In the genomic region with DNA sequence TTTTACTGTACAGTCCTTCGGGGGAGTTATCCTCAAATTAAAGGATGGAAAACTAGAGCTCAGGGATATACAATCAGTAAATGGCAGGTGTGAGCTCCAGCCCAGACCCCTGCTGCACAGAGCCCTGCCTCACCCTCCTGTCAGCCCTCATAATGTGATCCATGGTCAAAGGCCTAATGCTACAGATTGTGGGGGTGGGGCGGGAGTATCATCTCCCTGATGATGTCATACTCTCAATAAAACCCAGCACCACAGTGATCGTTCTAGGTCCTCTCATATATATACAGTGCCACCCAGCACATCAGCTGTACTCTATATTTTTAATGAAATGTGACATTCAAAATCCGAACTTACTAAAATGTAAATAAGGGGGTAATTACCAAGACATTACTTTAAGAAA, we compare ENCODE assay signal across 23 cellular contexts.
A peak's percentile ranks its signal among the peaks of the same experiment; 100 is the strongest.
DNase-seq lines count a peak whose midpoint lies in the region; ATAC-seq and TF ChIP-seq lines count a peak whose summit lies in the region.
"Had no signal": no experiment of that assay in that cellular context is flagged by ENCODE, and none has a peak within 500 bp of the region (broad histone marks: within the 10 kb centered on the region; RNA-seq: fewer than 3 reads in every experiment).

No MANE protein-coding gene starts in this region.

- H3K27me3 ChIP-seq in BE2C (no peaks in the 10 kb centered on the region), right lobe of liver (no peaks in the 10 kb centered on the region)
- H3K27me3 ChIP-seq: ovary, upper lobe of left lung had no signal

- WGBS in right lobe of liver (ENCODE audit: insufficient coverage, low coverage, low lambda C conversion rate, missing lambda C conversion rate), result 80% methylated on average over 4 of the region's 4 CpGs

- H3K27ac ChIP-seq in HEK293 (ENCODE audit: extremely low read depth, low read depth, low read length) (no peak overlapping the region), right lobe of liver (peak overlapping the region in 2 of 3 donors; percentile 18 to 42)
- H3K27ac ChIP-seq: ovary, upper lobe of left lung had no signal

- H3K9me3 ChIP-seq in BE2C (no peaks in the 10 kb centered on the region), HEK293 (ENCODE audit: control insufficient read depth, insufficient read depth, low read depth, low read length) (no peaks in the 10 kb centered on the region), right lobe of liver (no peaks in the 10 kb centered on the region)
- H3K9me3 ChIP-seq: Caco-2, ovary, upper lobe of left lung had no signal

- CTCF ChIA-PET in HEK293 (lab: Yijun Ruan, JAX), result interaction anchor here (1.4 kb wide), 1 partner anchor 45 kb away, joined by 4 read pairs; no protein-coding TSS in a partner anchor

- ATAC-seq in right lobe of liver, result no peak
- ATAC-seq in HG03135 (IDR thresholded peaks at IDR 0.05; ENCODE audit: unreplicated experiment), result no peak
- ATAC-seq: activated CD4-positive, alpha-beta T cell treated with anti-CD3 and anti-CD28 coated beads for 36 hours; activated T-cell treated with anti-CD3 and anti-CD28 coated beads, Interleukin-2, amount 50 U/mL, for 4 hours; natural killer cell; right cardiac atrium; SK-N-SH treated with all-trans-retinoic acid at 6 μM for 48 hours; stimulated activated effector memory CD8-positive, alpha-beta T cell treated with anti-CD3 and anti-CD28 coated beads, Interleukin-12 subunit alpha, Interleukin-12 subunit beta, amount 100 ng/mL, for 72 hours had no signal

- intact Hi-C loops in right lobe of liver (cut with DNase I), result no loop called here
- intact Hi-C loops in activated CD4-positive, alpha-beta T cell treated with anti-CD3 and anti-CD28 coated beads, Interleukin-2, amount 10 ng/mL, durations not matched to agents 24 days and 14 days (cut with micrococcal nuclease), result no loop called here

- H3K4me3 ChIP-seq in BE2C (ENCODE audit: low read depth, low read length) (no peak overlapping the region), HEK293 (ENCODE audit: low read depth, low read length) (no peak overlapping the region), right lobe of liver (no peak overlapping the region)
- H3K4me3 ChIP-seq: ovary, upper lobe of left lung had no signal

- POLR2A ChIA-PET in HEK293 (lab: Yijun Ruan, JAX), result no interaction called here

- TF ChIP-seq POLR2A in right lobe of liver (IDR thresholded peaks at IDR 0.05), result no peak

- TF ChIP-seq CTCF in BE2C (IDR thresholded peaks at IDR 0.05; ENCODE audit: low read depth, low read length) (no peak), HEK293 (tag by site-specific recombination; IDR thresholded peaks at IDR 0.05) (no peak), right lobe of liver (IDR thresholded peaks at IDR 0.05) (no peak)

- DNase-seq in BE2C (peak; percentile 41), SK-N-DZ (ENCODE audit: low spot score) (peak; percentile 27), right lobe of liver (no peak)
- DNase-seq in activated CD4-positive, alpha-beta T cell treated with anti-CD3 and anti-CD28 coated beads, Interleukin-2, amount 10 ng/mL, durations not matched to agents 24 days and 14 days, result no peak
- DNase-seq in activated CD4-positive, alpha-beta T cell treated with anti-CD3 and anti-CD28 coated beads for 4 hours, result no peak
- DNase-seq: activated CD4-positive, alpha-beta T cell treated with anti-CD3 and anti-CD28 coated beads for 36 hours; activated gamma-delta T cell treated with Interleukin-2 at 50 U/mL for 16 hours; activated T-cell treated with anti-CD3 and anti-CD28 coated beads, Interleukin-2, amount 50 U/mL, for 4 hours; Caco-2; cerebellar nuclear complex; H7; natural killer cell; NCI-H1105; NCI-H2107; NCI-H526 treated with DMSO at 0.1 percent for 48 hours; ovary; stimulated activated CD4-positive, alpha-beta T cell treated with anti-CD3 and anti-CD28 coated beads, Interleukin-4, amount 100 ng/mL, for 24 hours; upper lobe of left lung had no signal

- H3K4me1 Mint-ChIP-seq in activated CD4-positive, alpha-beta T cell treated with anti-CD3 and anti-CD28 coated beads, Interleukin-2, amount 10 ng/mL, durations not matched to agents 24 days and 14 days, result no peaks in the 10 kb centered on the region
- H3K4me1 Mint-ChIP-seq: activated CD4-positive, alpha-beta T cell treated with anti-CD3 and anti-CD28 coated beads for 36 hours had no signal

- no peak overlapping the region for H3K4me3 Mint-ChIP-seq in activated CD4-positive, alpha-beta T cell treated with anti-CD3 and anti-CD28 coated beads, Interleukin-2, amount 10 ng/mL, durations not matched to agents 24 days and 14 days
- H3K4me3 Mint-ChIP-seq: activated CD4-positive, alpha-beta T cell treated with anti-CD3 and anti-CD28 coated beads for 36 hours; activated T-cell treated with anti-CD3 and anti-CD28 coated beads, Interleukin-2, amount 50 U/mL, for 4 hours; natural killer cell; stimulated activated effector memory CD8-positive, alpha-beta T cell treated with anti-CD3 and anti-CD28 coated beads, Interleukin-12 subunit alpha, Interleukin-12 subunit beta, amount 100 ng/mL, for 72 hours had no signal

- no peaks in the 10 kb centered on the region for H3K9me3 Mint-ChIP-seq in activated CD4-positive, alpha-beta T cell treated with anti-CD3 and anti-CD28 coated beads, Interleukin-2, amount 10 ng/mL, durations not matched to agents 24 days and 14 days
- H3K9me3 Mint-ChIP-seq: activated T-cell treated with anti-CD3 and anti-CD28 coated beads, Interleukin-2, amount 50 U/mL, for 4 hours; natural killer cell; stimulated activated effector memory CD8-positive, alpha-beta T cell treated with anti-CD3 and anti-CD28 coated beads, Interleukin-12 subunit alpha, Interleukin-12 subunit beta, amount 100 ng/mL, for 72 hours had no signal

- H3K4me1 ChIP-seq in BE2C (peaks cover 4% of the 10 kb centered on the region; the same call in 1 of the 2 replicates), HEK293 (ENCODE audit: control insufficient read depth, insufficient read depth, low read length) (no peaks in the 10 kb centered on the region), right lobe of liver (peaks cover 0 to 12% (median 5%) of the 10 kb centered on the region in 4 donors)
- H3K4me1 ChIP-seq: Caco-2 had no signal

- H3K27ac Mint-ChIP-seq in activated CD4-positive, alpha-beta T cell treated with anti-CD3 and anti-CD28 coated beads, Interleukin-2, amount 10 ng/mL, durations not matched to agents 24 days and 14 days, result no peak overlapping the region
- H3K27ac Mint-ChIP-seq: activated CD4-positive, alpha-beta T cell treated with anti-CD3 and anti-CD28 coated beads for 36 hours; natural killer cell; stimulated activated effector memory CD8-positive, alpha-beta T cell treated with anti-CD3 and anti-CD28 coated beads, Interleukin-12 subunit alpha, Interleukin-12 subunit beta, amount 100 ng/mL, for 72 hours had no signal

- peaks cover 11% of the 10 kb centered on the region for H3K36me3 Mint-ChIP-seq in activated CD4-positive, alpha-beta T cell treated with anti-CD3 and anti-CD28 coated beads, Interleukin-2, amount 10 ng/mL, durations not matched to agents 24 days and 14 days (ENCODE audit: low read depth)
- H3K36me3 Mint-ChIP-seq: natural killer cell; stimulated activated effector memory CD8-positive, alpha-beta T cell treated with anti-CD3 and anti-CD28 coated beads, Interleukin-12 subunit alpha, Interleukin-12 subunit beta, amount 100 ng/mL, for 72 hours had no signal

- H3K36me3 ChIP-seq in BE2C (no peaks in the 10 kb centered on the region), HEK293 (ENCODE audit: control insufficient read depth in 2 of 2, insufficient read depth in 1 of 2, low read length in 2 of 2) (no peaks in the 10 kb centered on the region), right lobe of liver (no peaks in the 10 kb centered on the region)
- H3K36me3 ChIP-seq: ovary had no signal

- no peaks in the 10 kb centered on the region for H3K27me3 Mint-ChIP-seq in activated CD4-positive, alpha-beta T cell treated with anti-CD3 and anti-CD28 coated beads, Interleukin-2, amount 10 ng/mL, durations not matched to agents 24 days and 14 days
- H3K27me3 Mint-ChIP-seq: activated CD4-positive, alpha-beta T cell treated with anti-CD3 and anti-CD28 coated beads for 36 hours had no signal

TF ChIP-seq in HEK293, 187 proteins besides CTCF, POLR2A, EP300 and RAD21 (continues in another document):
- no peak for TF ChIP-seq KLF16 (tag by site-specific recombination; IDR thresholded peaks at IDR 0.05)
- TF ChIP-seq, protein P1, sequence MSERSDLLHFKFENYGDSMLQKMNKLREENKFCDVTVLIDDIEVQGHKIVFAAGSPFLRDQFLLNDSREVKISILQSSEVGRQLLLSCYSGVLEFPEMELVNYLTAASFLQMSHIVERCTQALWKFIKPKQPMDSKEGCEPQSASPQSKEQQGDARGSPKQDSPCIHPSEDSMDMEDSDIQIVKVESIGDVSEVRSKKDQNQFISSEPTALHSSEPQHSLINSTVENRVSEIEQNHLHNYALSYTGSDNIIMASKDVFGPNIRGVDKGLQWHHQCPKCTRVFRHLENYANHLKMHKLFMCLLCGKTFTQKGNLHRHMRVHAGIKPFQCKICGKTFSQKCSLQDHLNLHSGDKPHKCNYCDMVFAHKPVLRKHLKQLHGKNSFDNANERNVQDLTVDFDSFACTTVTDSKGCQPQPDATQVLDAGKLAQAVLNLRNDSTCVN (tag by site-specific recombination; optimal IDR thresholded peaks at IDR 0.05), result no peak
- TF ChIP-seq, protein P2, sequence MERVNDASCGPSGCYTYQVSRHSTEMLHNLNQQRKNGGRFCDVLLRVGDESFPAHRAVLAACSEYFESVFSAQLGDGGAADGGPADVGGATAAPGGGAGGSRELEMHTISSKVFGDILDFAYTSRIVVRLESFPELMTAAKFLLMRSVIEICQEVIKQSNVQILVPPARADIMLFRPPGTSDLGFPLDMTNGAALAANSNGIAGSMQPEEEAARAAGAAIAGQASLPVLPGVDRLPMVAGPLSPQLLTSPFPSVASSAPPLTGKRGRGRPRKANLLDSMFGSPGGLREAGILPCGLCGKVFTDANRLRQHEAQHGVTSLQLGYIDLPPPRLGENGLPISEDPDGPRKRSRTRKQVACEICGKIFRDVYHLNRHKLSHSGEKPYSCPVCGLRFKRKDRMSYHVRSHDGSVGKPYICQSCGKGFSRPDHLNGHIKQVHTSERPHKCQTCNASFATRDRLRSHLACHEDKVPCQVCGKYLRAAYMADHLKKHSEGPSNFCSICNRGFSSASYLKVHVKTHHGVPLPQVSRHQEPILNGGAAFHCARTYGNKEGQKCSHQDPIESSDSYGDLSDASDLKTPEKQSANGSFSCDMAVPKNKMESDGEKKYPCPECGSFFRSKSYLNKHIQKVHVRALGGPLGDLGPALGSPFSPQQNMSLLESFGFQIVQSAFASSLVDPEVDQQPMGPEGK (tag by site-specific recombination; IDR thresholded peaks at IDR 0.05), result no peak
- no peak for TF ChIP-seq WT1 (tag by site-specific recombination; IDR thresholded peaks at IDR 0.05)
- no peak for TF ChIP-seq OVOL3 (tag by site-specific recombination; IDR thresholded peaks at IDR 0.05)
- no peak for TF ChIP-seq ZFHX2 (tag by site-specific recombination; conservative IDR thresholded peaks at IDR 0.05)
- TF ChIP-seq ZNF629 (tag by site-specific recombination; IDR thresholded peaks at IDR 0.05), result peak; percentile 35; the same call in 1 of the 2 replicates
- TF ChIP-seq ZNF16 (tag by site-specific recombination; IDR thresholded peaks at IDR 0.05; ENCODE audit: low read depth), result no peak

Comparison
In these comparisons a context has a peak if more than half of its experiments do, and no peak if none do; other contexts are left out.
1. DNase-seq: peak in BE2C (single experiment) and SK-N-DZ (single experiment); none in right lobe of liver (0 of 3), activated CD4-positive, alpha-beta T cell treated with anti-CD3 and anti-CD28 coated beads, Interleukin-2, amount 10 ng/mL, durations not matched to agents 24 days and 14 days (single experiment) and activated CD4-positive, alpha-beta T cell treated with anti-CD3 and anti-CD28 coated beads for 4 hours (0 of 2).